ENCODE assay signal across 33 cellular contexts in the genomic region with DNA sequence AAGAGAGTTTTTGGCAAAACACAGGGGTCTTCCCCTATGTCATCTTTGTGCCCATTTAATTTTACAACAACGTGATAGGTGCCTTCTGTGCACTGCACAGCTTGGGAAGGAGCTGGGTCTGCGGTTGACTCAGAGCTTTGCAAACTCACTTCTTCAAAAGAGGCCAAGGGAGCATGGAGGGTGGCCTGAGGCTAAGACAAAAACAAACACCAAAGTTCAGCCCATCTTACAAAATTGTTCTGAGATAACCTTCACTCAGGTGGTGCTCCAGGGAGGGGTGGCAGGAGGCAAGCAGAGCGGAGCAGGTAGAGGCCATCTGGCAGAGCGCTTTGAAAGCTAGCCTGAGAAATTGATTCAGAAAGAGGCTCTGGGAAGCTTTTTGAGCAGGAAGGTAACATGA. TPM values are rescaled to one million over a fixed set of nuclear protein-coding genes. Genes with fewer than 3 reads are reported as not detected.
"Had no signal": no experiment of that assay in that cellular context is flagged by ENCODE, and none has a peak within 500 bp of the region (broad histone marks: within the 10 kb centered on the region; RNA-seq: fewer than 3 reads in every experiment).

No MANE protein-coding gene starts in this region.

- H3K9me3 ChIP-seq: adrenal gland, body of pancreas, colonic mucosa, esophagus squamous epithelium, gastroesophageal sphincter had no signal

- H3K4me3 Mint-ChIP-seq: activated B cell treated with CpG ODN at 0.5 μM for 24 hours; activated CD4-positive, alpha-beta memory T cell treated with anti-CD3 and anti-CD28 coated beads for 36 hours; activated CD4-positive, alpha-beta T cell treated with anti-CD3 and anti-CD28 coated beads for 36 hours; activated CD4-positive, alpha-beta T cell treated with anti-CD3 and anti-CD28 coated beads, Interleukin-2, amount 10 ng/mL, durations not matched to agents 24 days and 14 days; activated CD8-positive, alpha-beta memory T cell treated with anti-CD3 and anti-CD28 coated beads, Interleukin-2, amount 10 ng/mL, durations not matched to agents 7 days and 5 days; activated CD8-positive, alpha-beta T cell treated with anti-CD3 and anti-CD28 coated beads, Interleukin-2, amount 10 ng/mL, durations not matched to agents 7 days and 5 days; activated naive CD4-positive, alpha-beta T cell treated with anti-CD3 and anti-CD28 coated beads for 36 hours; activated naive CD4-positive, alpha-beta T cell treated with anti-CD3 and anti-CD28 coated beads, Interleukin-2, amount 50 U/mL, for 24 hours; activated naive CD8-positive, alpha-beta T cell treated with anti-CD3 and anti-CD28 coated beads for 36 hours; activated naive CD8-positive, alpha-beta T cell treated with anti-CD3 and anti-CD28 coated beads, Interleukin-2, amount 50 U/mL, for 24 hours; activated T-helper 1 cell treated with anti-CD3 and anti-CD28 coated beads, Interleukin-12 subunit alpha, Interleukin-12 subunit beta, Interleukin-2, Interleukin-4 antibody, amounts not matched to agents 30 ng/mL and 10 ng/mL and 1 ng/mL, durations not matched to agents 14 hours and 24 hours and 36 hours; T-helper 17 cell; T-helper 2 cell treated with Interferon-gamma antibody and Interleukin-4, amounts not matched to agents 5 μg/mL and 100 μg/mL, for 36 hours had no signal

- H3K4me3 ChIP-seq: adrenal gland, body of pancreas, colonic mucosa, esophagus squamous epithelium, gastroesophageal sphincter had no signal

- H3K36me3 ChIP-seq: adrenal gland, colonic mucosa, gastroesophageal sphincter, WERI-Rb-1 had no signal

- H3K27ac ChIP-seq: adrenal gland, body of pancreas, colonic mucosa, epithelial cell of prostate, esophagus squamous epithelium, gastroesophageal sphincter, WERI-Rb-1 had no signal

- DNase-seq: activated B cell treated with CpG ODN at 0.5 μM for 24 hours; activated CD4-positive, alpha-beta memory T cell treated with anti-CD3 and anti-CD28 coated beads for 36 hours; activated CD4-positive, alpha-beta T cell treated with anti-CD3 and anti-CD28 coated beads for 36 hours; activated CD4-positive, alpha-beta T cell treated with anti-CD3 and anti-CD28 coated beads, Interleukin-2, amount 10 ng/mL, durations not matched to agents 24 days and 14 days; activated CD8-positive, alpha-beta memory T cell treated with anti-CD3 and anti-CD28 coated beads, Interleukin-2, amount 10 ng/mL, durations not matched to agents 7 days and 5 days; activated CD8-positive, alpha-beta memory T cell treated with anti-CD3 and anti-CD28 coated beads, Interleukin-2, amount 50 U/mL, for 4 hours; activated CD8-positive, alpha-beta T cell treated with anti-CD3 and anti-CD28 coated beads, Interleukin-2, amount 10 ng/mL, durations not matched to agents 7 days and 5 days; activated effector memory CD4-positive, alpha-beta T cell treated with anti-CD3 and anti-CD28 coated beads, Interleukin-2, amount 50 U/mL, for 16 hours; activated naive CD4-positive, alpha-beta T cell treated with anti-CD3 and anti-CD28 coated beads for 36 hours; activated naive CD8-positive, alpha-beta T cell treated with anti-CD3 and anti-CD28 coated beads for 36 hours; activated naive CD8-positive, alpha-beta T cell treated with anti-CD3 and anti-CD28 coated beads, Interleukin-2, amount 50 U/mL, for 24 hours; activated T-cell treated with anti-CD3 and anti-CD28 coated beads, Interleukin-2, amount 50 U/mL, for 1 hour; activated T-cell treated with anti-CD3 and anti-CD28 coated beads, Interleukin-2, amount 50 U/mL, for 48 hours; adrenal gland; amygdala; aorta; body of pancreas; caudate nucleus; colonic mucosa; effector CD8-positive, alpha-beta T cell; esophagus squamous epithelium; foreskin melanocyte; T-helper 1 cell; T-helper 17 cell; T1000; WERI-Rb-1 had no signal

- H3K27ac Mint-ChIP-seq: activated B cell treated with CpG ODN at 0.5 μM for 24 hours; activated CD4-positive, alpha-beta memory T cell treated with anti-CD3 and anti-CD28 coated beads for 36 hours; activated CD4-positive, alpha-beta T cell treated with anti-CD3 and anti-CD28 coated beads for 36 hours; activated CD4-positive, alpha-beta T cell treated with anti-CD3 and anti-CD28 coated beads, Interleukin-2, amount 10 ng/mL, durations not matched to agents 24 days and 14 days; activated CD8-positive, alpha-beta memory T cell treated with anti-CD3 and anti-CD28 coated beads, Interleukin-2, amount 10 ng/mL, durations not matched to agents 7 days and 5 days; activated CD8-positive, alpha-beta T cell treated with anti-CD3 and anti-CD28 coated beads, Interleukin-2, amount 10 ng/mL, durations not matched to agents 7 days and 5 days; activated naive CD4-positive, alpha-beta T cell treated with anti-CD3 and anti-CD28 coated beads for 36 hours; activated naive CD4-positive, alpha-beta T cell treated with anti-CD3 and anti-CD28 coated beads, Interleukin-2, amount 50 U/mL, for 24 hours; activated naive CD8-positive, alpha-beta T cell treated with anti-CD3 and anti-CD28 coated beads for 36 hours; activated naive CD8-positive, alpha-beta T cell treated with anti-CD3 and anti-CD28 coated beads, Interleukin-2, amount 50 U/mL, for 24 hours; activated T-helper 1 cell treated with anti-CD3 and anti-CD28 coated beads, Interleukin-12 subunit alpha, Interleukin-12 subunit beta, Interleukin-2, Interleukin-4 antibody, amounts not matched to agents 30 ng/mL and 10 ng/mL and 1 ng/mL, durations not matched to agents 14 hours and 24 hours and 36 hours; activated T-helper 2 cell treated with anti-CD3 and anti-CD28 coated beads, Interferon-gamma antibody, Interleukin-2, Interleukin-4, amounts not matched to agents 10 μg/mL and 5 μg/mL and 100 μg/mL, durations not matched to agents 14 hours and 24 hours and 36 hours; T-helper 17 cell; T-helper 2 cell treated with Interferon-gamma antibody and Interleukin-4, amounts not matched to agents 5 μg/mL and 100 μg/mL, for 36 hours had no signal

- H3K27me3 ChIP-seq: adrenal gland, body of pancreas, colonic mucosa, esophagus squamous epithelium, gastroesophageal sphincter had no signal

- ATAC-seq: activated CD4-positive, alpha-beta T cell treated with anti-CD3 and anti-CD28 coated beads for 36 hours; activated CD4-positive, CD25-positive, alpha-beta regulatory T cell treated with anti-CD3 and anti-CD28 coated beads, Interleukin-2, amount 50 U/mL, for 24 hours; activated CD8-positive, alpha-beta memory T cell treated with anti-CD3 and anti-CD28 coated beads, Interleukin-2, amount 10 ng/mL, durations not matched to agents 7 days and 5 days; activated CD8-positive, alpha-beta T cell treated with anti-CD3 and anti-CD28 coated beads, Interleukin-2, amount 10 ng/mL, durations not matched to agents 7 days and 5 days; body of pancreas; gastroesophageal sphincter; T-helper 17 cell had no signal

- H3K36me3 Mint-ChIP-seq: activated CD4-positive, alpha-beta memory T cell treated with anti-CD3 and anti-CD28 coated beads for 36 hours; activated CD8-positive, alpha-beta memory T cell treated with anti-CD3 and anti-CD28 coated beads, Interleukin-2, amount 10 ng/mL, durations not matched to agents 7 days and 5 days; activated naive CD4-positive, alpha-beta T cell treated with anti-CD3 and anti-CD28 coated beads, Interleukin-2, amount 50 U/mL, for 24 hours; activated naive CD8-positive, alpha-beta T cell treated with anti-CD3 and anti-CD28 coated beads for 36 hours had no signal

- H3K4me1 ChIP-seq: adrenal gland, body of pancreas, colonic mucosa, gastroesophageal sphincter had no signal

- H3K9me3 Mint-ChIP-seq: activated B cell treated with CpG ODN at 0.5 μM for 24 hours; activated CD4-positive, alpha-beta memory T cell treated with anti-CD3 and anti-CD28 coated beads for 36 hours; activated CD4-positive, alpha-beta T cell treated with anti-CD3 and anti-CD28 coated beads, Interleukin-2, amount 10 ng/mL, durations not matched to agents 24 days and 14 days; activated naive CD4-positive, alpha-beta T cell treated with anti-CD3 and anti-CD28 coated beads for 36 hours; activated naive CD4-positive, alpha-beta T cell treated with anti-CD3 and anti-CD28 coated beads, Interleukin-2, amount 50 U/mL, for 24 hours; activated naive CD8-positive, alpha-beta T cell treated with anti-CD3 and anti-CD28 coated beads for 36 hours; activated naive CD8-positive, alpha-beta T cell treated with anti-CD3 and anti-CD28 coated beads, Interleukin-2, amount 50 U/mL, for 24 hours; activated T-helper 1 cell treated with anti-CD3 and anti-CD28 coated beads, Interleukin-12 subunit alpha, Interleukin-12 subunit beta, Interleukin-2, Interleukin-4 antibody, amounts not matched to agents 30 ng/mL and 10 ng/mL and 1 ng/mL, durations not matched to agents 14 hours and 24 hours and 36 hours; activated T-helper 2 cell treated with anti-CD3 and anti-CD28 coated beads, Interferon-gamma antibody, Interleukin-2, Interleukin-4, amounts not matched to agents 10 μg/mL and 5 μg/mL and 100 μg/mL, durations not matched to agents 14 hours and 24 hours and 36 hours; T-helper 2 cell treated with Interferon-gamma antibody and Interleukin-4, amounts not matched to agents 5 μg/mL and 100 μg/mL, for 36 hours had no signal

- H3K4me1 Mint-ChIP-seq: activated B cell treated with CpG ODN at 0.5 μM for 24 hours; activated CD4-positive, alpha-beta T cell treated with anti-CD3 and anti-CD28 coated beads for 36 hours; activated CD4-positive, alpha-beta T cell treated with anti-CD3 and anti-CD28 coated beads, Interleukin-2, amount 10 ng/mL, durations not matched to agents 24 days and 14 days; activated CD8-positive, alpha-beta memory T cell treated with anti-CD3 and anti-CD28 coated beads, Interleukin-2, amount 10 ng/mL, durations not matched to agents 7 days and 5 days; activated naive CD4-positive, alpha-beta T cell treated with anti-CD3 and anti-CD28 coated beads, Interleukin-2, amount 50 U/mL, for 24 hours; activated naive CD8-positive, alpha-beta T cell treated with anti-CD3 and anti-CD28 coated beads for 36 hours; activated naive CD8-positive, alpha-beta T cell treated with anti-CD3 and anti-CD28 coated beads, Interleukin-2, amount 50 U/mL, for 24 hours; T-helper 17 cell had no signal

RNA-seq across cellular contexts. Expression of gene SOWAHC, which starts 9.8 kb away (rescaled TPM):
- total RNA-seq: activated B cell treated with CpG ODN at 0.5 μM for 24 hours; activated CD8-positive, alpha-beta T cell treated with anti-CD3 and anti-CD28 coated beads, Interleukin-2, amount 10 ng/mL, durations not matched to agents 7 days and 5 days had no signal
